ENCODE assay signal across 8 cellular contexts in genomic region chrX:115898382-115899001, GRCh38.
DNase-seq lines count a peak whose midpoint lies in the region; ATAC-seq and TF ChIP-seq lines count a peak whose summit lies in the region.

No MANE protein-coding gene starts in this region.

- H3K4me1 ChIP-seq in GM23248 (ENCODE audit: insufficient read depth): no peaks in the 10 kb centered on the region

- no peak overlapping the region for H2AFZ ChIP-seq in GM23248

- no peaks in the 10 kb centered on the region for H3K36me3 ChIP-seq in GM23248 (ENCODE audit: low read depth)

- H3K9me3 ChIP-seq in GM23248 (ENCODE audit: low read depth): no peaks in the 10 kb centered on the region

- no peaks in the 10 kb centered on the region for H4K20me1 ChIP-seq in GM23248 (ENCODE audit: insufficient read depth)

- H3K4me3 ChIP-seq in GM23248: no peak overlapping the region

- DNase-seq in GM10248 (ENCODE audit: extremely low spot score) (peak; percentile 25), M059J (ENCODE audit: low read depth) (peak; percentile 49), myocyte (ENCODE audit: low read depth) (peak; percentile 2), GM23248 (no peak)
- peak; percentile 66 to 71 for DNase-seq in activated T-cell treated with anti-CD3 and anti-CD28 coated beads, Interleukin-2, amount 50 U/mL, for 48 hours
- DNase-seq in stimulated activated naive CD8-positive, alpha-beta T cell treated with anti-CD3 and anti-CD28 coated beads, Interleukin-15, Interleukin-2, amounts not matched to agents 100 U/mL and 50 U/mL, for 24 hours: no peak
- no peak for DNase-seq in activated naive CD4-positive, alpha-beta T cell treated with Interleukin-2 at 50 U/mL for 16 hours

- no peak overlapping the region for H3K27ac ChIP-seq in GM23248

- ATAC-seq in GM21528 (IDR thresholded peaks at IDR 0.05; ENCODE audit: low FRiP score, unreplicated experiment): peak; percentile 69
- ATAC-seq in stimulated activated naive CD8-positive, alpha-beta T cell treated with anti-CD3 and anti-CD28 coated beads, Interleukin-15, Interleukin-2, amounts not matched to agents 100 U/mL and 50 U/mL, for 24 hours: no peak

- CTCF ChIA-PET in GM10248 (lab: Yijun Ruan, JAX): no interaction called here

- in situ Hi-C loops in GM23248 (cut with MboI): no loop called here

- no peaks in the 10 kb centered on the region for H3K79me2 ChIP-seq in GM23248 (ENCODE audit: insufficient read depth)

- no peak overlapping the region for H3K9ac ChIP-seq in GM23248

- H3K27me3 ChIP-seq in GM23248 (replicated peaks; ENCODE audit: insufficient read depth): no peaks in the 10 kb centered on the region

- H3K9me2 ChIP-seq in GM23248 (ENCODE audit: insufficient read depth): no peaks in the 10 kb centered on the region

- POLR2A ChIA-PET in GM10248 (lab: Yijun Ruan, JAX): no interaction called here

- H3K4me2 ChIP-seq in GM23248 (ENCODE audit: unreplicated experiment): no peak overlapping the region

- TF ChIP-seq CTCF in GM10248 (IDR thresholded peaks at IDR 0.05; ENCODE audit: control extremely low read depth, extremely low read depth, low read depth, missing control alignments): no peak

- H3F3A ChIP-seq in GM23248 (ENCODE audit: insufficient read depth): no peaks in the 10 kb centered on the region

- WGBS in GM23248 (ENCODE audit: low coverage in 1 of 2, low lambda C conversion rate in 2 of 2, missing lambda C conversion rate in 2 of 2), 2 experiments: 90 to 92% methylated on average over 4 to 5 of the region's 8 CpGs

Comparison
In these comparisons a context has a peak if more than half of its experiments do, and no peak if none do; other contexts are left out.
1. DNase-seq: peak in GM10248 (single experiment), M059J (single experiment), activated T-cell treated with anti-CD3 and anti-CD28 coated beads, Interleukin-2, amount 50 U/mL, for 48 hours (2 of 2) and myocyte (single experiment); none in GM23248 (single experiment), stimulated activated naive CD8-positive, alpha-beta T cell treated with anti-CD3 and anti-CD28 coated beads, Interleukin-15, Interleukin-2, amounts not matched to agents 100 U/mL and 50 U/mL, for 24 hours (single experiment) and activated naive CD4-positive, alpha-beta T cell treated with Interleukin-2 at 50 U/mL for 16 hours (single experiment).